ENCODE assay signal across 28 cellular contexts in the genomic region with DNA sequence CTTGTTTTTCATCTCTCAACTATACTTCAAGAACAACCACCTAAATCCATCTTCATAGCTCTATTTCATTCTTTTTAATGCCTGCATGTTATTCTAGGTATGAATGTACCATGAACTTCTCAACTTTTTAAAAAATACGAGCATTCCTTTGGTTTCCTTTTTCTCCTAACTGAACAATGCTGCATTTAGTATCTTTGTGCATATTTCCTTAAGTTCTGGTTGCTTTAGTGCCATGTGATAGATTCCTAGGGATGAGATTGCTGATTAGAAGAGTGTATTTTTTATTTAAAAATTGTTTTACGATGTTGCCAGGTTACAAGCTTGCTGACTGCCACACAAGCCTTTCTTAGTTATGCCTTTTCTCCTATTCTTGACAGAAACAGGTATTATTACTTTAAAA. TPM values are rescaled to one million over a fixed set of nuclear protein-coding genes. Genes with fewer than 3 reads are reported as not detected.
"Had no signal": no experiment of that assay in that cellular context is flagged by ENCODE, and none has a peak within 500 bp of the region (broad histone marks: within the 10 kb centered on the region; RNA-seq: fewer than 3 reads in every experiment).

No MANE protein-coding gene starts in this region.

- H3K4me1 ChIP-seq: psoas muscle, right lobe of liver, sigmoid colon, thyroid gland, tibial nerve, upper lobe of left lung, vagina had no signal

- DNase-seq: natural killer cell; occipital lobe; ovary; posterior cingulate gyrus; psoas muscle; right cardiac atrium; right lobe of liver; sigmoid colon; small intestine; stimulated activated CD4-positive, alpha-beta T cell treated with anti-CD3 and anti-CD28 coated beads, Interleukin-15, amount 100 ng/mL, for 24 hours; stimulated activated CD4-positive, alpha-beta T cell treated with anti-CD3 and anti-CD28 coated beads, Interleukin-2, amount 100 ng/mL, for 24 hours; stimulated activated CD4-positive, alpha-beta T cell treated with anti-CD3 and anti-CD28 coated beads, Interleukin-2, amount 100 ng/mL, for 48 hours; stimulated activated CD4-positive, alpha-beta T cell treated with anti-CD3 and anti-CD28 coated beads, Interleukin-4, amount 100 ng/mL, for 24 hours; stimulated activated CD8-positive, alpha-beta memory T cell treated with anti-CD3 and anti-CD28 coated beads, Interleukin-4, amount 100 ng/mL, for 48 hours; stimulated activated naive CD4-positive, alpha-beta T cell; stimulated activated naive CD8-positive, alpha-beta T cell treated with anti-CD3 and anti-CD28 coated beads, Interleukin-15, amount 100 ng/mL, for 72 hours; stimulated activated naive CD8-positive, alpha-beta T cell treated with anti-CD3 and anti-CD28 coated beads, Interleukin-15, Interleukin-2, amounts not matched to agents 100 U/mL and 50 U/mL, for 24 hours; substantia nigra; thyroid gland; trophoblast cell; upper lobe of left lung had no signal

- ATAC-seq: natural killer cell; psoas muscle; right cardiac atrium; right lobe of liver; stimulated activated memory B cell treated with anti-CD40 and anti-IgM and Interleukin-4, amounts not matched to agents 10 μg/mL and 1 μg/mL and 100 μg/mL, for 72 hours; stimulated activated naive CD8-positive, alpha-beta T cell treated with anti-CD3 and anti-CD28 coated beads, Interleukin-15, amount 100 ng/mL, for 72 hours; stimulated activated naive CD8-positive, alpha-beta T cell treated with anti-CD3 and anti-CD28 coated beads, Interleukin-15, Interleukin-2, amounts not matched to agents 100 U/mL and 50 U/mL, for 24 hours had no signal

- H3K27ac ChIP-seq: neural progenitor cell, ovary, parathyroid adenoma, psoas muscle, right lobe of liver, sigmoid colon, thoracic aorta, thyroid gland, tibial nerve, upper lobe of left lung, vagina had no signal

- H3K27me3 ChIP-seq: neural progenitor cell, ovary, right lobe of liver, sigmoid colon, thyroid gland, tibial nerve, upper lobe of left lung, vagina had no signal

- H3K4me3 ChIP-seq: neural progenitor cell, ovary, psoas muscle, right lobe of liver, sigmoid colon, thoracic aorta, thyroid gland, tibial nerve, upper lobe of left lung, vagina had no signal

- H3K4me2 ChIP-seq: neural progenitor cell had no signal

- H3K36me3 ChIP-seq: neural progenitor cell, ovary, right lobe of liver, sigmoid colon, thoracic aorta, thyroid gland, tibial nerve, upper lobe of left lung, vagina had no signal

- H3K9me3 ChIP-seq: ovary, psoas muscle, right lobe of liver, sigmoid colon, thoracic aorta, thyroid gland, vagina had no signal

- H3K9ac ChIP-seq: neural progenitor cell, parathyroid adenoma had no signal

- H2AFZ ChIP-seq: neural progenitor cell, parathyroid adenoma had no signal

RNA-seq across cellular contexts. Expression of a gene that starts 34.7 kb away (rescaled TPM):
- total RNA-seq: natural killer cell, psoas muscle, right lobe of liver, skeletal muscle tissue, thoracic aorta, upper lobe of left lung, vagina had no signal
